ENCODE assay signal across 18 cellular contexts in the genomic region with DNA sequence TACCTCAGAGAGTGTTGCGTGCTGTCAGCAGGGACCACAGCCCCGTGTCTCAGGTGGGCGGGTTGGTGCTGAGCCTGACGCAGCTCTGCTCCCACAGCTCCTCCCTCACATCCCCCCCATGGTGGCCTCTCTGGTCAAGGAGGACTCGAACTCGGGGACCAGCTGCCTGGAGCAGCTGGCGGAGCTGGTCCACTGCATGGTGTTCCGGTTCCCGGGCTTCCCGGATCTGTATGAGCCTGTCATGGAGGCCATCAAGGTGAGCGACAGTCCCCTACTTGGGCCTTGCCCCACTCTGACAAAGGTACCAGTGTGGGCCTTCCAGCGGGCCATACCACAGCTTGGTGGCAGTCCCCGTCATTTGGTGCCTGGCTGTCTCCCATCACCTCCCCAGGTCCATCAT. TPM values are rescaled to one million over a fixed set of nuclear protein-coding genes. Genes with fewer than 3 reads are reported as not detected.
A peak's percentile ranks its signal among the peaks of the same experiment; 100 is the strongest.
DNase-seq lines count a peak whose midpoint lies in the region; ATAC-seq and TF ChIP-seq lines count a peak whose summit lies in the region.
"Had no signal": no experiment of that assay in that cellular context is flagged by ENCODE, and none has a peak within 500 bp of the region (broad histone marks: within the 10 kb centered on the region; RNA-seq: fewer than 3 reads in every experiment).

No MANE protein-coding gene starts in this region.

- peaks cover 35% of the 10 kb centered on the region for H3K36me3 ChIP-seq in left ventricle myocardium inferior
- H3K36me3 ChIP-seq in RWPE2 (ENCODE audit: low read depth), result peaks cover 11% of the 10 kb centered on the region; the same call in 1 of the 2 replicates
- peaks cover 63 to 74% of the 10 kb centered on the region in 2 experiments for H3K36me3 ChIP-seq in mesenchymal stem cell (ENCODE audit: control insufficient read depth in 1 of 2, insufficient read depth in 2 of 2, low read depth in 1 of 2, low read length in 2 of 2)
- peaks cover 0 to 3% of the 10 kb centered on the region in 2 donors for H3K36me3 ChIP-seq in aorta (ENCODE audit: control insufficient read depth in 1 of 2, insufficient read depth in 2 of 2, low read length in 1 of 2)
- H3K36me3 ChIP-seq in stomach, result peaks cover 7 to 69% (median 58%) of the 10 kb centered on the region in 4 donors
- H3K36me3 ChIP-seq: MG63 had no signal

- H3K79me1 ChIP-seq in mesenchymal stem cell (replicated peaks; ENCODE audit: low read length, poor library complexity, severe bottlenecking), result peaks cover 60% of the 10 kb centered on the region

- no peak overlapping the region for H2AFZ ChIP-seq in mesenchymal stem cell (ENCODE audit: low read depth, low read length)

- H3K23ac ChIP-seq in mesenchymal stem cell (ENCODE audit: low read length in 2 of 2), result no peak overlapping the region

- no peak for TF ChIP-seq CTCF in left ventricle myocardium inferior (IDR thresholded peaks at IDR 0.05; ENCODE audit: borderline replicate concordance)
- TF ChIP-seq CTCF in RWPE2 (IDR thresholded peaks at IDR 0.05; ENCODE audit: poor library complexity, severe bottlenecking), result no peak
- TF ChIP-seq CTCF in stomach (IDR thresholded peaks at IDR 0.05), result no peak

- H3K14ac ChIP-seq in mesenchymal stem cell (ENCODE audit: low read length in 2 of 2), result no peak overlapping the region

- H3K4me2 ChIP-seq in mesenchymal stem cell (ENCODE audit: low read length, poor library complexity, severe bottlenecking), result no peak overlapping the region
- H3K4me2 ChIP-seq: KMS-11 had no signal

- no peak for TF ChIP-seq EP300 in stomach (IDR thresholded peaks at IDR 0.05)

- no peak overlapping the region for H4K8ac ChIP-seq in mesenchymal stem cell (ENCODE audit: low read length)

- H3K27ac ChIP-seq in left ventricle myocardium inferior (replicated peaks) (peak overlapping the region; percentile 30), RWPE2 (ENCODE audit: poor library complexity, severe bottlenecking) (no peak overlapping the region), mesenchymal stem cell (ENCODE audit: low read length, poor library complexity, severe bottlenecking) (no peak overlapping the region), aorta (ENCODE audit: low read depth in 1 of 2, low read length in 2 of 2) (no peak overlapping the region), stomach (no peak overlapping the region)
- H3K27ac ChIP-seq: KMS-11 had no signal

- 96% methylated on average over 13 of the region's 13 CpGs for WGBS in mesenchymal stem cell
- WGBS in aorta, 2 donors, result 94 to 95% methylated on average over 13 of the region's 13 CpGs
- WGBS in stomach, 5 donors, result 90 to 100% (median 96%) methylated on average over 3 to 13 of the region's 13 CpGs

- H2BK12ac ChIP-seq in mesenchymal stem cell (ENCODE audit: low read length in 2 of 2), result no peak overlapping the region

- DNase-seq in left ventricle myocardium inferior (no peak), Right ventricle myocardium inferior (ENCODE audit: missing footprints) (no peak), RWPE2 (ENCODE audit: low spot score) (peak; percentile 60), mesenchymal stem cell (no peak), aorta (peak; percentile 40 to 59), stomach (no peak), glomerular visceral epithelial cell (ENCODE audit: extremely low spot score) (no peak)
- DNase-seq: AML-193, DMS 273 treated with DMSO at 0.1 percent for 48 hours, H9, MG63, NCI-H1105, NCI-H1694 treated with DMSO at 0.1 percent for 48 hours, NCI-H345, NCI-H526 treated with DMSO at 0.1 percent for 48 hours had no signal

- H3K4ac ChIP-seq in mesenchymal stem cell (ENCODE audit: low read depth in 1 of 2, low read length in 2 of 2), result no peak overlapping the region

- no peak overlapping the region for H2BK5ac ChIP-seq in mesenchymal stem cell (ENCODE audit: low read depth, low read length, poor library complexity, severe bottlenecking)

- H3K4me3 ChIP-seq in left ventricle myocardium inferior (no peak overlapping the region), RWPE2 (ENCODE audit: severe bottlenecking) (no peak overlapping the region), mesenchymal stem cell (ENCODE audit: insufficient read depth in 1 of 2, low read depth in 1 of 2, low read length in 2 of 2) (no peak overlapping the region), aorta (ENCODE audit: low read length in 2 of 2) (no peak overlapping the region), stomach (no peak overlapping the region)
- H3K4me3 ChIP-seq: MG63 had no signal

- H3K18ac ChIP-seq in mesenchymal stem cell (ENCODE audit: low read depth in 1 of 2, low read length in 2 of 2), result no peak overlapping the region

- intact Hi-C loops in left ventricle myocardium inferior (cut with micrococcal nuclease), result no loop called here
- intact Hi-C loops in Right ventricle myocardium inferior (cut with DNase I), result no loop called here
- intact Hi-C loops in aorta (cut with DNase I), result no loop called here
- intact Hi-C loops in stomach (cut with DNase I; ENCODE audit: low total_unique reads), result no loop called here

- H3K9ac ChIP-seq in mesenchymal stem cell (ENCODE audit: low read length), result no peak overlapping the region
- H3K9ac ChIP-seq: KMS-11 had no signal

- no peak for TF ChIP-seq POLR2A in stomach (IDR thresholded peaks at IDR 0.05)

- no peak overlapping the region for H2BK120ac ChIP-seq in mesenchymal stem cell (ENCODE audit: low read depth, low read length)

- H2BK15ac ChIP-seq in mesenchymal stem cell (ENCODE audit: low read depth, poor library complexity, severe bottlenecking), result no peak overlapping the region

- H3K9me3 ChIP-seq in left ventricle myocardium inferior (replicated peaks), result no peaks in the 10 kb centered on the region
- no peaks in the 10 kb centered on the region for H3K9me3 ChIP-seq in RWPE2 (ENCODE audit: severe bottlenecking)
- H3K9me3 ChIP-seq in mesenchymal stem cell (ENCODE audit: control insufficient read depth, low read length), result no peaks in the 10 kb centered on the region
- H3K9me3 ChIP-seq in aorta (ENCODE audit: control insufficient read depth, low read length), result no peaks in the 10 kb centered on the region
- H3K9me3 ChIP-seq in stomach, result no peaks in the 10 kb centered on the region
- H3K9me3 ChIP-seq: MG63 had no signal

- H3K27me3 ChIP-seq in left ventricle myocardium inferior (ENCODE audit: low read depth), result no peaks in the 10 kb centered on the region
- H3K27me3 ChIP-seq in RWPE2 (ENCODE audit: insufficient read depth, poor library complexity, severe bottlenecking), result no peaks in the 10 kb centered on the region
- H3K27me3 ChIP-seq in mesenchymal stem cell (ENCODE audit: control insufficient read depth in 1 of 2, insufficient read depth in 1 of 2, low read length in 2 of 2), result no peaks in the 10 kb centered on the region
- no peaks in the 10 kb centered on the region for H3K27me3 ChIP-seq in aorta (ENCODE audit: control insufficient read depth in 1 of 2, insufficient read depth in 2 of 2, low read length in 1 of 2)
- no peaks in the 10 kb centered on the region for H3K27me3 ChIP-seq in stomach
- H3K27me3 ChIP-seq: MG63 had no signal

- peak overlapping the region; percentile 18 for H4K91ac ChIP-seq in mesenchymal stem cell (ENCODE audit: low read length)

- H3K4me1 ChIP-seq in left ventricle myocardium inferior, result peaks cover 18% of the 10 kb centered on the region
- H3K4me1 ChIP-seq in RWPE2 (ENCODE audit: insufficient read depth, poor library complexity, severe bottlenecking), result no peaks in the 10 kb centered on the region
- no peaks in the 10 kb centered on the region for H3K4me1 ChIP-seq in mesenchymal stem cell (ENCODE audit: control insufficient read depth, insufficient read depth, low read depth, low read length)
- no peaks in the 10 kb centered on the region for H3K4me1 ChIP-seq in aorta (ENCODE audit: control insufficient read depth in 1 of 2, insufficient read depth in 2 of 2, low read length in 2 of 2)
- H3K4me1 ChIP-seq in stomach, result peaks cover 0 to 4% (median 0%) of the 10 kb centered on the region in 4 donors

- no peak overlapping the region for H2AK5ac ChIP-seq in mesenchymal stem cell (ENCODE audit: low read length, severe bottlenecking)

- ATAC-seq in Right ventricle myocardium inferior, result no peak
- ATAC-seq in RWPE2 (ENCODE audit: low read depth), result no peak
- ATAC-seq in aorta (ENCODE audit: low FRiP score), result no peak
- no peak for ATAC-seq in HG02973 (IDR thresholded peaks at IDR 0.05; ENCODE audit: unreplicated experiment)
- ATAC-seq: HepG2 had no signal

RNA-seq across cellular contexts. Expression of a gene that starts 11.8 kb away (rescaled TPM):
- total RNA-seq in left ventricle myocardium inferior (5.8 TPM), Right ventricle myocardium inferior (6.2 TPM), aorta (10 to 100 TPM; 26.8 to 28.0 TPM), stomach (10 to 100 TPM in 3 of 5 donors, 1 to 10 TPM in 2; 3.3 to 68.4 (median 10.7) TPM)
- 7.1 TPM for polyA plus RNA-seq in mesenchymal stem cell (2013, experiment 1 of 2)
- polyA plus RNA-seq in mesenchymal stem cell (2013, experiment 2 of 2), result 6.9 TPM
- polyA plus RNA-seq in aorta (10 to 100 TPM in 1 of 2 donors, 1 to 10 TPM in 1; 3.0 to 18.7 TPM), stomach (1 to 10 TPM in 2 of 3 donors, under 1 TPM in 1; 0.61 to 3.4 (median 2.8) TPM)

RNA-seq across cellular contexts. Expression of a gene that starts 12.1 kb away (rescaled TPM):
- total RNA-seq in left ventricle myocardium inferior, result 8.6 TPM
- total RNA-seq in Right ventricle myocardium inferior, result 10.6 TPM
- polyA plus RNA-seq in mesenchymal stem cell (2013, experiment 1 of 2), result 11.7 TPM
- polyA plus RNA-seq in mesenchymal stem cell (2013, experiment 2 of 2), result 12.2 TPM
- 10 to 100 TPM; 14.0 to 16.1 TPM for total RNA-seq in aorta
- polyA plus RNA-seq in aorta, result 1 to 10 TPM; 4.8 to 7.5 TPM
- total RNA-seq in stomach, result 10 to 100 TPM in 1 of 5 donors, 1 to 10 TPM in 3, not detected in 1; 2.9 to 62.4 (median 4.3) TPM
- 1 to 10 TPM; 2.9 to 4.7 (median 3.7) TPM for polyA plus RNA-seq in stomach

Comparison
In these comparisons a context has a peak if more than half of its experiments do, and no peak if none do; other contexts are left out.
1. DNase-seq: peak in RWPE2 (single experiment) and aorta (2 of 2); none in left ventricle myocardium inferior (single experiment), Right ventricle myocardium inferior (single experiment), mesenchymal stem cell (single experiment), stomach (single experiment) and glomerular visceral epithelial cell (single experiment).